In genomic region chr21:32463889-32464300, GRCh38 we compare ENCODE assay signal across 10 cellular contexts. TPM values are rescaled to one million over a fixed set of nuclear protein-coding genes. Genes with fewer than 3 reads are reported as not detected.
DNase-seq lines count a peak whose midpoint lies in the region; ATAC-seq, FAIRE-seq and TF ChIP-seq lines count a peak whose summit lies in the region.
"Had no signal": no experiment of that assay in that cellular context is flagged by ENCODE, and none has a peak within 500 bp of the region (broad histone marks: within the 10 kb centered on the region; RNA-seq: fewer than 3 reads in every experiment).

No MANE protein-coding gene starts in this region.

- peak overlapping the region; percentile 36 for H3K4me3 ChIP-seq in thoracic aorta

- H3K4me1 ChIP-seq in thoracic aorta (ENCODE audit: control insufficient read depth in 1 of 2, low read depth in 2 of 2), result peaks cover 21 to 34% of the 10 kb centered on the region in 2 donors

- peaks cover 37% of the 10 kb centered on the region for H3K36me3 ChIP-seq in thoracic aorta

- H3K9me3 ChIP-seq in thoracic aorta, result no peaks in the 10 kb centered on the region

- peak overlapping the region in 3 of 5 experiments; percentile 62 to 96 (median 91) for H3K27ac Mint-ChIP-seq in brain
- no peak overlapping the region for H3K27ac Mint-ChIP-seq in activated naive CD4-positive, alpha-beta T cell treated with anti-CD3 and anti-CD28 coated beads, Interleukin-2, amount 10 ng/mL, durations not matched to agents 7 days and 5 days
- no peak overlapping the region for H3K27ac Mint-ChIP-seq in activated T-cell treated with anti-CD3 and anti-CD28 coated beads, Interleukin-2, amount 50 U/mL, for 24 hours

- H3K4me3 Mint-ChIP-seq in brain, result peak overlapping the region in 1 of 5 experiments; percentile 57
- H3K4me3 Mint-ChIP-seq in activated naive CD4-positive, alpha-beta T cell treated with anti-CD3 and anti-CD28 coated beads, Interleukin-2, amount 10 ng/mL, durations not matched to agents 7 days and 5 days, result no peak overlapping the region
- no peak overlapping the region for H3K4me3 Mint-ChIP-seq in activated T-cell treated with anti-CD3 and anti-CD28 coated beads, Interleukin-2, amount 50 U/mL, for 24 hours

- H3K9me3 Mint-ChIP-seq in brain, result peaks cover 0 to 3% (median 0%) of the 10 kb centered on the region in 5 experiments
- H3K9me3 Mint-ChIP-seq in activated naive CD4-positive, alpha-beta T cell treated with anti-CD3 and anti-CD28 coated beads, Interleukin-2, amount 10 ng/mL, durations not matched to agents 7 days and 5 days, result no peaks in the 10 kb centered on the region
- no peaks in the 10 kb centered on the region for H3K9me3 Mint-ChIP-seq in activated T-cell treated with anti-CD3 and anti-CD28 coated beads, Interleukin-2, amount 50 U/mL, for 24 hours

- TF ChIP-seq CTCF in brain (conservative IDR thresholded peaks at IDR 0.05) (no peak), thoracic aorta (IDR thresholded peaks at IDR 0.05) (no peak)

- CTCF ChIA-PET in activated naive CD4-positive, alpha-beta T cell treated with anti-CD3 and anti-CD28 coated beads, Interleukin-2, amount 10 ng/mL, durations not matched to agents 7 days and 5 days (lab: Charles Lee), result no interaction called here

- DNase-seq in HTR-8/SVneo (ENCODE audit: insufficient read length, low spot score) (peak; percentile 67), kidney glomerular epithelial cell (lab: John Stamatoyannopoulos, UW) (peak; percentile 68), thoracic aorta (ENCODE audit: low spot score) (no peak), RKO (ENCODE audit: low spot score) (no peak), iPS-NIHi7 (ENCODE audit: extremely low spot score) (no peak)
- DNase-seq in activated naive CD4-positive, alpha-beta T cell treated with anti-CD3 and anti-CD28 coated beads, Interleukin-2, amount 10 ng/mL, durations not matched to agents 7 days and 5 days, result no peak
- no peak for DNase-seq in activated T-cell treated with anti-CD3 and anti-CD28 coated beads, Interleukin-2, amount 50 U/mL, for 24 hours
- DNase-seq: NCI-H1930; stimulated activated naive CD4-positive, alpha-beta T cell had no signal

- peaks cover 3% of the 10 kb centered on the region for H3K4me1 Mint-ChIP-seq in brain
- no peaks in the 10 kb centered on the region for H3K4me1 Mint-ChIP-seq in activated naive CD4-positive, alpha-beta T cell treated with anti-CD3 and anti-CD28 coated beads, Interleukin-2, amount 10 ng/mL, durations not matched to agents 7 days and 5 days
- peaks cover 4% of the 10 kb centered on the region for H3K4me1 Mint-ChIP-seq in activated T-cell treated with anti-CD3 and anti-CD28 coated beads, Interleukin-2, amount 50 U/mL, for 24 hours (ENCODE audit: low read depth)

- peak; percentile 81 for ATAC-seq in thoracic aorta (ENCODE audit: insufficient number of reproducible peaks, low FRiP score, low read depth)

- peak overlapping the region; percentile 68 to 86 for H3K27ac ChIP-seq in thoracic aorta

- no peaks in the 10 kb centered on the region for H3K27me3 Mint-ChIP-seq in brain
- H3K27me3 Mint-ChIP-seq in activated naive CD4-positive, alpha-beta T cell treated with anti-CD3 and anti-CD28 coated beads, Interleukin-2, amount 10 ng/mL, durations not matched to agents 7 days and 5 days, result no peaks in the 10 kb centered on the region
- H3K27me3 Mint-ChIP-seq in activated T-cell treated with anti-CD3 and anti-CD28 coated beads, Interleukin-2, amount 50 U/mL, for 24 hours, result no peaks in the 10 kb centered on the region

- no peak for FAIRE-seq in HTR-8/SVneo (lab: Jason Lieb, UNC)

- H3K27me3 ChIP-seq in thoracic aorta (replicated peaks; ENCODE audit: insufficient read depth), result no peaks in the 10 kb centered on the region

- peaks cover 8% of the 10 kb centered on the region for H3K36me3 Mint-ChIP-seq in brain
- H3K36me3 Mint-ChIP-seq in activated naive CD4-positive, alpha-beta T cell treated with anti-CD3 and anti-CD28 coated beads, Interleukin-2, amount 10 ng/mL, durations not matched to agents 7 days and 5 days, result no peaks in the 10 kb centered on the region
- H3K36me3 Mint-ChIP-seq in activated T-cell treated with anti-CD3 and anti-CD28 coated beads, Interleukin-2, amount 50 U/mL, for 24 hours (ENCODE audit: low read depth), result peaks cover 63% of the 10 kb centered on the region

RNA-seq across cellular contexts. Expression of gene EVA1C, which starts 51.4 kb away (rescaled TPM):
- 14.1 TPM for polyA plus RNA-seq in brain (ENCODE audit: insufficient read depth, low read depth, low replicate concordance)
- total RNA-seq in thoracic aorta, result 100 to 1,000 TPM in 1 of 2 donors, 10 to 100 TPM in 1; 81.2 to 115 TPM

Comparison
In these comparisons a context has a peak if more than half of its experiments do, and no peak if none do; other contexts are left out.
1. DNase-seq: peak in HTR-8/SVneo (single experiment) and kidney glomerular epithelial cell (single experiment); none in thoracic aorta (single experiment), RKO (single experiment), activated naive CD4-positive, alpha-beta T cell treated with anti-CD3 and anti-CD28 coated beads, Interleukin-2, amount 10 ng/mL, durations not matched to agents 7 days and 5 days (single experiment), iPS-NIHi7 (single experiment) and activated T-cell treated with anti-CD3 and anti-CD28 coated beads, Interleukin-2, amount 50 U/mL, for 24 hours (single experiment).
2. H3K27ac Mint-ChIP-seq: peak in brain (3 of 5); none in activated naive CD4-positive, alpha-beta T cell treated with anti-CD3 and anti-CD28 coated beads, Interleukin-2, amount 10 ng/mL, durations not matched to agents 7 days and 5 days (single experiment) and activated T-cell treated with anti-CD3 and anti-CD28 coated beads, Interleukin-2, amount 50 U/mL, for 24 hours (single experiment).